In the genomic region with DNA sequence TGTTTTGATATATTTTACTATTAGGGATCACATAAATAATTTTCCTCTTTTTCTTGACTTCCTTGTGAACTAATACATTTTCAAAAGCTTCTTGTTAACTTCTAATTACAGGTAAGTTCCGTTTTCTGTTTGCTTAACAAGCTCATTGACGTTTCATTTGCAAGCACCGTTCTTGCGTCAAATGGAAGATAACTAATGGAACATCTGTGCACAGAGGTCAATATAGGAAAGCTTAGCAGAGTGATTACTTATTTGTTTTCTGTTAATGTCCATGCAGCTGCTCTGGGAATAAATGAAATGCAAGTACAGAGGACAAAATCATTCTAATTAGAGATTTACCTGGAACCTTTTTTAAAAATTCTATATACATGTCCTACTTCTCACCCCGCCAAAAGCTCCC, we compare ENCODE assay signal across 21 cellular contexts.
"Had no signal": no experiment of that assay in that cellular context is flagged by ENCODE, and none has a peak within 500 bp of the region (broad histone marks: within the 10 kb centered on the region; RNA-seq: fewer than 3 reads in every experiment).

No MANE protein-coding gene starts in this region.

- H3K9me3 ChIP-seq: colonic mucosa, left lung, tibial artery had no signal

- ATAC-seq: activated CD8-positive, alpha-beta T cell treated with anti-CD3 and anti-CD28 coated beads for 36 hours; activated T-cell treated with anti-CD3 and anti-CD28 coated beads, Interleukin-2, amount 50 U/mL, for 4 hours; left lung had no signal

- DNase-seq: activated CD4-positive, alpha-beta T cell treated with anti-CD3 and anti-CD28 coated beads, Interleukin-2, amount 10 ng/mL, durations not matched to agents 24 days and 14 days; activated CD4-positive, CD25-positive, alpha-beta regulatory T cell; activated CD8-positive, alpha-beta T cell treated with anti-CD3 and anti-CD28 coated beads for 36 hours; activated effector memory CD4-positive, alpha-beta T cell treated with Interleukin-2 at 50 U/mL for 16 hours; activated naive CD4-positive, alpha-beta T cell treated with anti-CD3 and anti-CD28 coated beads, Interleukin-2, amount 10 ng/mL, durations not matched to agents 7 days and 5 days; activated T-cell treated with anti-CD3 and anti-CD28 coated beads, Interleukin-2, amount 50 U/mL, for 4 hours; aorta; colonic mucosa; foreskin melanocyte; head of caudate nucleus; kidney; left lung; mammary epithelial cell; midbrain; nephron progenitor cell; nucleus accumbens; posterior cingulate gyrus; stimulated activated CD8-positive, alpha-beta memory T cell treated with anti-CD3 and anti-CD28 coated beads, Interleukin-4, amount 100 ng/mL, for 48 hours; stimulated activated naive CD4-positive, alpha-beta T cell; tibial artery had no signal

- H3K4me3 ChIP-seq: colonic mucosa, left lung, tibial artery had no signal

- H3K4me1 Mint-ChIP-seq: activated CD4-positive, alpha-beta T cell treated with anti-CD3 and anti-CD28 coated beads, Interleukin-2, amount 10 ng/mL, durations not matched to agents 24 days and 14 days; activated naive CD4-positive, alpha-beta T cell treated with anti-CD3 and anti-CD28 coated beads, Interleukin-2, amount 10 ng/mL, durations not matched to agents 7 days and 5 days; central memory CD8-positive, alpha-beta T cell; nephron progenitor cell had no signal

- H3K4me1 ChIP-seq: colonic mucosa, left lung, tibial artery had no signal

- H3K36me3 ChIP-seq: colonic mucosa, left lung, tibial artery had no signal

- H3K4me3 Mint-ChIP-seq: activated CD4-positive, alpha-beta T cell treated with anti-CD3 and anti-CD28 coated beads, Interleukin-2, amount 10 ng/mL, durations not matched to agents 24 days and 14 days; activated CD8-positive, alpha-beta T cell treated with anti-CD3 and anti-CD28 coated beads for 36 hours; activated naive CD4-positive, alpha-beta T cell treated with anti-CD3 and anti-CD28 coated beads, Interleukin-2, amount 10 ng/mL, durations not matched to agents 7 days and 5 days; activated T-cell treated with anti-CD3 and anti-CD28 coated beads, Interleukin-2, amount 50 U/mL, for 4 hours; central memory CD8-positive, alpha-beta T cell; nephron progenitor cell had no signal

- H3K27me3 ChIP-seq: colonic mucosa had no signal

- H3K9me3 Mint-ChIP-seq: activated CD4-positive, alpha-beta T cell treated with anti-CD3 and anti-CD28 coated beads, Interleukin-2, amount 10 ng/mL, durations not matched to agents 24 days and 14 days; activated CD8-positive, alpha-beta T cell treated with anti-CD3 and anti-CD28 coated beads for 36 hours; activated naive CD4-positive, alpha-beta T cell treated with anti-CD3 and anti-CD28 coated beads, Interleukin-2, amount 10 ng/mL, durations not matched to agents 7 days and 5 days; activated T-cell treated with anti-CD3 and anti-CD28 coated beads, Interleukin-2, amount 50 U/mL, for 4 hours; central memory CD8-positive, alpha-beta T cell had no signal

- H3K27ac Mint-ChIP-seq: activated CD4-positive, alpha-beta T cell treated with anti-CD3 and anti-CD28 coated beads, Interleukin-2, amount 10 ng/mL, durations not matched to agents 24 days and 14 days; activated CD8-positive, alpha-beta T cell treated with anti-CD3 and anti-CD28 coated beads for 36 hours; activated naive CD4-positive, alpha-beta T cell treated with anti-CD3 and anti-CD28 coated beads, Interleukin-2, amount 10 ng/mL, durations not matched to agents 7 days and 5 days; nephron progenitor cell had no signal

- H3K27ac ChIP-seq: colonic mucosa, left lung, tibial artery had no signal
